Comparison of ENCODE assay signal across 8 cellular contexts in genomic region chr7:23863209-23863798, GRCh38.
DNase-seq lines count a peak whose midpoint lies in the region; ATAC-seq and TF ChIP-seq lines count a peak whose summit lies in the region.

No MANE protein-coding gene starts in this region.

- ATAC-seq in activated CD8-positive, alpha-beta memory T cell treated with anti-CD3 and anti-CD28 coated beads, Interleukin-2, amount 10 ng/mL, durations not matched to agents 7 days and 5 days: no peak
- no peak for ATAC-seq in HG02642 (IDR thresholded peaks at IDR 0.05; ENCODE audit: poor library complexity, unreplicated experiment)

- H3K4me3 ChIP-seq in AG10803 (ENCODE audit: low read length): no peak overlapping the region

- no peak overlapping the region for H3K27ac Mint-ChIP-seq in neural crest cell (ENCODE audit: unreplicated experiment)
- no peak overlapping the region for H3K27ac Mint-ChIP-seq in activated CD8-positive, alpha-beta memory T cell treated with anti-CD3 and anti-CD28 coated beads, Interleukin-2, amount 10 ng/mL, durations not matched to agents 7 days and 5 days

- in situ Hi-C loops in GM13976 (cut with MboI; ENCODE audit: low sequenced_read_pairs, unreplicated experiment): no loop called here

- H3K4me3 Mint-ChIP-seq in neural crest cell: no peak overlapping the region
- no peak overlapping the region for H3K4me3 Mint-ChIP-seq in activated CD8-positive, alpha-beta memory T cell treated with anti-CD3 and anti-CD28 coated beads, Interleukin-2, amount 10 ng/mL, durations not matched to agents 7 days and 5 days

- CTCF ChIA-PET in activated CD8-positive, alpha-beta memory T cell treated with anti-CD3 and anti-CD28 coated beads, Interleukin-2, amount 10 ng/mL, durations not matched to agents 7 days and 5 days (lab: Charles Lee): interaction anchor here (1.0 to 1.9 kb wide), 2 partner anchors 9 to 518 kb away, joined by 3 to 5 read pairs; no protein-coding TSS in a partner anchor

- no peaks in the 10 kb centered on the region for H3K36me3 Mint-ChIP-seq in neural crest cell (ENCODE audit: low read depth)
- H3K36me3 Mint-ChIP-seq in activated CD8-positive, alpha-beta memory T cell treated with anti-CD3 and anti-CD28 coated beads, Interleukin-2, amount 10 ng/mL, durations not matched to agents 7 days and 5 days: no peaks in the 10 kb centered on the region

- H3K4me1 Mint-ChIP-seq in neural crest cell: no peaks in the 10 kb centered on the region
- H3K4me1 Mint-ChIP-seq in activated CD8-positive, alpha-beta memory T cell treated with anti-CD3 and anti-CD28 coated beads, Interleukin-2, amount 10 ng/mL, durations not matched to agents 7 days and 5 days: no peaks in the 10 kb centered on the region

- H3K27me3 Mint-ChIP-seq in neural crest cell (ENCODE audit: low read depth): peaks cover 12% of the 10 kb centered on the region
- H3K27me3 Mint-ChIP-seq in activated CD8-positive, alpha-beta memory T cell treated with anti-CD3 and anti-CD28 coated beads, Interleukin-2, amount 10 ng/mL, durations not matched to agents 7 days and 5 days: peaks cover 10% of the 10 kb centered on the region

- peaks cover 2% of the 10 kb centered on the region for H3K9me3 Mint-ChIP-seq in neural crest cell
- no peaks in the 10 kb centered on the region for H3K9me3 Mint-ChIP-seq in activated CD8-positive, alpha-beta memory T cell treated with anti-CD3 and anti-CD28 coated beads, Interleukin-2, amount 10 ng/mL, durations not matched to agents 7 days and 5 days (ENCODE audit: low read depth)

- TF ChIP-seq CTCF in AG10803 (conservative IDR thresholded peaks at IDR 0.05; ENCODE audit: low read length): peak; percentile 61
- peak; percentile 39 for TF ChIP-seq CTCF in GM13976 (IDR thresholded peaks at IDR 0.05; ENCODE audit: borderline replicate concordance, control extremely low read depth, extremely low read depth, insufficient read depth, missing control alignments)
- peak; percentile 79 for TF ChIP-seq CTCF in neural crest cell (conservative IDR thresholded peaks at IDR 0.05)

- DNase-seq in AG10803 (ENCODE audit: low read depth) (peak; percentile 18), GM13976 (ENCODE audit: low spot score) (peak; percentile 17), NCI-H226 (peak; percentile 50), neural crest cell (ENCODE audit: low read depth, low spot score) (no peak), cerebellar nuclear complex (lab: John Stamatoyannopoulos, UW) (no peak)
- peak; percentile 5 for DNase-seq in central memory CD4-positive, alpha-beta T cell
- no peak for DNase-seq in activated CD8-positive, alpha-beta memory T cell treated with anti-CD3 and anti-CD28 coated beads, Interleukin-2, amount 10 ng/mL, durations not matched to agents 7 days and 5 days

Comparison
In these comparisons a context has a peak if more than half of its experiments do, and no peak if none do; other contexts are left out.
1. DNase-seq: peak in AG10803 (single experiment), GM13976 (single experiment), NCI-H226 (single experiment) and central memory CD4-positive, alpha-beta T cell (single experiment); none in neural crest cell (single experiment), cerebellar nuclear complex (0 of 2) and activated CD8-positive, alpha-beta memory T cell treated with anti-CD3 and anti-CD28 coated beads, Interleukin-2, amount 10 ng/mL, durations not matched to agents 7 days and 5 days (single experiment).
2. Peak in every context shown above with its lines, with median percentiles within 50 percentile points of each other: CTCF ChIP-seq.